ENCODE assay signal across 20 cellular contexts in the genomic region with DNA sequence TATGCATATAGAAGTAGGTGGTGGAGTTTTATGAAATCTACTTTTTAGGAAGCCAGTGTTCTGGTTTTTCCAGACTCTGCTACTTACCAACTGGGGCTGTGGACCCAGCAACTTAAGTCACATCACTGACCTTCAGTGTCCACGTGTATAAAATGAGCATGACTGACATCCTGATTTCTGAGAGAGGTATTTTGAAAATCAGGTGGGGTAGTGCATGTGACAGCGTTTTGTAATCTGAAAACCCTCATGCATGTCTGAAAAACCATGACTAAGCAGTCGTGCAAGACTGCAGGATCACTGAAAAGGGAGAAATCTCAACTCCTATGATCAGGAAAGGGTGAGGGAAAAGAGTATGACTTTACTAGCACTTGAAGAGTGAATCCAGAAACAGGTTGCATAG. TPM values are rescaled to one million over a fixed set of nuclear protein-coding genes. Genes with fewer than 3 reads are reported as not detected.
A peak's percentile ranks its signal among the peaks of the same experiment; 100 is the strongest.
DNase-seq lines count a peak whose midpoint lies in the region; ATAC-seq, FAIRE-seq and TF ChIP-seq lines count a peak whose summit lies in the region.
"Had no signal": no experiment of that assay in that cellular context is flagged by ENCODE, and none has a peak within 500 bp of the region (broad histone marks: within the 10 kb centered on the region; RNA-seq: fewer than 3 reads in every experiment).

No MANE protein-coding gene starts in this region.

- BruUV-seq in MCF 10A (replicated peaks; lab: Mats Ljungman, UMichigan) (no TSS peak), K562 (replicated peaks; lab: Mats Ljungman, UMichigan) (no TSS peak)

- peaks cover 12% of the 10 kb centered on the region for H3K4me1 Mint-ChIP-seq in MCF 10A (ENCODE audit: insufficient read depth, unreplicated experiment)
- H3K4me1 Mint-ChIP-seq in memory B cell, result peaks cover 27% of the 10 kb centered on the region

- H3K36me3 Mint-ChIP-seq in MCF 10A (ENCODE audit: insufficient read depth, unreplicated experiment) (no peaks in the 10 kb centered on the region), memory B cell (peaks cover 9% of the 10 kb centered on the region)

- peaks cover 88% of the 10 kb centered on the region for H3K79me2 ChIP-seq in K562 (ENCODE audit: control insufficient read depth, insufficient read depth, low read length)

- CTCF ChIA-PET in MCF 10A (lab: Yijun Ruan, JAX) (interaction anchor here (0.6 to 6.4 kb wide), 7 partner anchors 11 to 126 kb away, joined by 3 to 65 read pairs (median 5); no protein-coding TSS in a partner anchor), K562 (lab: Yijun Ruan, JAX; ENCODE audit: low intra/inter-chr PET ratio) (no interaction called here)

- POLR2A ChIA-PET in MCF 10A (lab: Yijun Ruan, JAX) (interaction anchor here (0.6 kb wide), 1 partner anchor 437 kb away, joined by 3 read pairs; no protein-coding TSS in a partner anchor), K562 (lab: Yijun Ruan, JAX) (interaction anchor here (0.8 kb wide), 1 partner anchor 12 kb away, joined by 3 read pairs; no protein-coding TSS in a partner anchor)

- WGBS in K562 (ENCODE audit: insufficient coverage, low coverage, missing lambda C conversion rate), result 0% methylated on average over 3 of the region's 3 CpGs
- 35 to 49% (median 40%) methylated on average over 3 of the region's 3 CpGs for WGBS in heart left ventricle, 4 donors

- H3K27me3 Mint-ChIP-seq in MCF 10A (ENCODE audit: insufficient read depth, unreplicated experiment) (peaks cover 91% of the 10 kb centered on the region), memory B cell (peaks cover 27% of the 10 kb centered on the region)

- no peaks in the 10 kb centered on the region for H3K4me1 ChIP-seq in breast epithelium
- H3K4me1 ChIP-seq in K562 (replicated peaks in 1 of 2; ENCODE audit: control insufficient read depth in 2 of 2, insufficient read depth in 2 of 2, low read length in 2 of 2), result peaks cover 11 to 32% of the 10 kb centered on the region in 2 experiments; a peak in 4 of 5 replicates
- peaks cover 0 to 8% (median 0%) of the 10 kb centered on the region in 12 donors for H3K4me1 ChIP-seq in heart left ventricle
- H3K4me1 ChIP-seq: SJSA1 had no signal

- H2AFZ ChIP-seq in K562 (ENCODE audit: low read depth, low read length), result no peak overlapping the region

- no peak overlapping the region for H3K4me3 Mint-ChIP-seq in MCF 10A (ENCODE audit: unreplicated experiment)
- H3K4me3 Mint-ChIP-seq in memory B cell, result no peak overlapping the region

- in situ Hi-C loops in K562 (cut with MboI), result loop anchor here (5.0 kb wide), 2 partner anchors 49 to 89 kb away; no protein-coding TSS in a partner anchor

- H4K20me1 ChIP-seq in K562 (replicated peaks; ENCODE audit: control insufficient read depth, insufficient read depth, low read length), result peaks cover 2% of the 10 kb centered on the region; the same call in 1 of the 2 replicates

- TF ChIP-seq CTCF in MCF 10A (IDR thresholded peaks at IDR 0.05; ENCODE audit: unreplicated experiment) (no peak), breast epithelium (IDR thresholded peaks at IDR 0.05) (no peak), K562 (IDR thresholded peaks at IDR 0.05 in 2 of 3, conservative IDR thresholded peaks at IDR 0.05 in 1 of 3; ENCODE audit: insufficient read depth in 2 of 3, low read depth in 1 of 3, low read length in 3 of 3) (no peak), heart left ventricle (IDR thresholded peaks at IDR 0.05) (no peak)

- no peak overlapping the region for H3K27ac ChIP-seq in breast epithelium
- H3K27ac ChIP-seq in K562 (ENCODE audit: extremely low read depth, low read depth, low read length), result 0 out of 3 replicates have a peak overlapping the region, but pooled peaks have one; percentile 11
- H3K27ac ChIP-seq in heart left ventricle, result no peak overlapping the region
- H3K27ac ChIP-seq: HL-60, SJSA1 had no signal

- TF ChIP-seq RAD21 in K562 (CRISPR knock-in tag; conservative IDR thresholded peaks at IDR 0.05 in 1 of 2, IDR thresholded peaks at IDR 0.05 in 1 of 2), result no peak

- H3K27ac Mint-ChIP-seq in MCF 10A (ENCODE audit: low read depth, unreplicated experiment) (no peak overlapping the region), memory B cell (peak overlapping the region; percentile 6)

- intact Hi-C loops in MCF 10A (cut with micrococcal nuclease), result loop anchor here (5.0 to 10.0 kb wide), 3 partner anchors 174 to 586 kb away; a partner anchor contains a TSS
- intact Hi-C loops in breast epithelium (cut with DNase I; ENCODE audit: low total_unique reads), result no loop called here
- intact Hi-C loops in K562 (cut with micrococcal nuclease), result no loop called here
- intact Hi-C loops in heart left ventricle (cut with DNase I), result loop anchor here in 1 of 10 donors (10.0 kb wide), 1 partner anchor 64 kb away; no protein-coding TSS in a partner anchor

- H3K27me3 ChIP-seq in breast epithelium (peaks cover 0 to 46% of the 10 kb centered on the region in 2 donors), K562 (ENCODE audit: control insufficient read depth in 2 of 2, insufficient read depth in 2 of 2, low read length in 2 of 2) (no peaks in the 10 kb centered on the region), MG63 (peaks cover 16% of the 10 kb centered on the region), heart left ventricle (peaks cover 0 to 69% (median 32%) of the 10 kb centered on the region in 9 donors)

- no peaks in the 10 kb centered on the region for H3K9me1 ChIP-seq in K562 (ENCODE audit: control insufficient read depth, insufficient read depth, low read length)

- H3K36me3 ChIP-seq in breast epithelium (no peaks in the 10 kb centered on the region), K562 (ENCODE audit: control insufficient read depth, insufficient read depth, low read length) (peaks cover 12% of the 10 kb centered on the region), MG63 (no peaks in the 10 kb centered on the region), heart left ventricle (no peaks in the 10 kb centered on the region)
- H3K36me3 ChIP-seq: SJSA1 had no signal

- ATAC-seq in K562, result peak; percentile 78
- no peak for ATAC-seq in memory B cell (ENCODE audit: low read depth)
- no peak for ATAC-seq in HG03469 (IDR thresholded peaks at IDR 0.05; ENCODE audit: unreplicated experiment)
- no peak for ATAC-seq in heart left ventricle

- TF ChIP-seq EP300 in K562 (IDR thresholded peaks at IDR 0.05; ENCODE audit: low read length), result peak; percentile 47

- H3K9me3 ChIP-seq in breast epithelium (no peaks in the 10 kb centered on the region), K562 (replicated peaks; ENCODE audit: control insufficient read depth, insufficient read depth, low read depth, low read length) (no peaks in the 10 kb centered on the region; the same call in 1 of the 2 replicates), MG63 (no peaks in the 10 kb centered on the region), heart left ventricle (peaks cover 0 to 3% (median 0%) of the 10 kb centered on the region in 12 donors)
- H3K9me3 ChIP-seq: SJSA1 had no signal

- peak; percentile 57 for FAIRE-seq in K562 (lab: Jason Lieb, UNC)

- peak; percentile 34 for DNase-seq in MCF 10A (ENCODE audit: unreplicated experiment)
- no peak for DNase-seq in breast epithelium (ENCODE audit: low spot score in 2 of 2)
- DNase-seq in K562 (ENCODE audit: extremely low read depth in 1 of 4, low spot score in 3 of 4), result peak in 2 of 4 experiments; percentile 36 to 68
- DNase-seq in memory B cell (ENCODE audit: low spot score in 2 of 2), result no peak
- DNase-seq in dermis blood vessel endothelial cell, result no peak
- no peak for DNase-seq in MG63
- DNase-seq in heart left ventricle, result no peak
- DNase-seq: 8988T, C1 segment of cervical spinal cord, DMS153, GOT3, KBM-7, NCI-H1105 treated with DMSO at 0.1 percent for 48 hours, NCI-H1930, NCI-H2171, NCI-H446 treated with DMSO at 0.1 percent for 48 hours, NCI-H82 had no signal

- TF ChIP-seq POLR2A in breast epithelium (IDR thresholded peaks at IDR 0.05) (no peak), K562 (conservative IDR thresholded peaks at IDR 0.05) (no peak), heart left ventricle (IDR thresholded peaks at IDR 0.05) (no peak)

- H3K4me3 ChIP-seq in breast epithelium (no peak overlapping the region), K562 (no peak overlapping the region), MG63 (no peak overlapping the region), heart left ventricle (no peak overlapping the region)
- H3K4me3 ChIP-seq: SJSA1 had no signal

- H3K9me3 Mint-ChIP-seq in MCF 10A (ENCODE audit: unreplicated experiment) (peaks cover 8% of the 10 kb centered on the region), memory B cell (peaks cover 6% of the 10 kb centered on the region)

- 0 out of 2 replicates have a peak overlapping the region, but pooled peaks have one; percentile 16 for H3K4me2 ChIP-seq in K562 (ENCODE audit: insufficient read depth, low read length)

- H3K9ac ChIP-seq in K562 (ENCODE audit: insufficient read depth in 1 of 2, low read depth in 2 of 2, low read length in 2 of 2), result no peak overlapping the region

TF ChIP-seq in K562, 482 proteins besides CTCF, POLR2A, EP300 and RAD21 (continues in another document):
- TF ChIP-seq MYC (IDR thresholded peaks at IDR 0.05; ENCODE audit: low read depth, low read length) (peak; percentile 42; the same call in 1 of the 2 replicates), MYC (CRISPR knock-in tag; IDR thresholded peaks at IDR 0.05; ENCODE audit: borderline replicate concordance, low read depth) (no peak), HDAC1 (IDR thresholded peaks at IDR 0.05) (peak in 1 of 2 experiments; percentile 78; a peak in 1 of 4 replicates)

RNA-seq across cellular contexts. Expression of a gene that starts 26.1 kb away (rescaled TPM):
- total RNA-seq in MCF 10A (2022), result not detected in 2 replicates
- total RNA-seq in breast epithelium, result not detected
- total RNA-seq in K562 (2011; cell fraction: chromatin; rRNA removed; ENCODE audit: low replicate concordance), result 155 and 191 TPM in 2 replicates
- total RNA-seq in K562 (2011; cell fraction: nucleolus; rRNA removed), result 84.4 and 92.0 TPM in 2 replicates
- 106 and 111 TPM in 2 replicates for total RNA-seq in K562 (2011; cell fraction: nucleoplasm; rRNA removed)
- total RNA-seq in K562 (2014; rRNA removed), result 10.1 and 11.9 TPM in 2 replicates
- total RNA-seq in K562 (2014; rRNA removed; fragmentation: Illumina TruSeq; extraction: Trizol), result 22.6 and 26.2 TPM in 2 replicates
- total RNA-seq in K562 (2015; rRNA removed; fragmentation: Illumina TruSeq; extraction: Trizol), result 12.7 and 14.2 TPM in 2 replicates
- total RNA-seq in K562 (2021), result 30.0 and 33.7 TPM in 2 replicates
- polyA plus RNA-seq in K562 (2011; rRNA removed), result 37.8 and 45.4 TPM in 2 replicates
- polyA plus RNA-seq in K562 (2011; cell fraction: cytosol; rRNA removed), result 45.9 and 63.7 TPM in 2 replicates
- polyA plus RNA-seq in K562 (2011; cell fraction: nucleus; rRNA removed), result 126 and 140 TPM in 2 replicates
- 15.0 and 22.9 TPM in 2 replicates for polyA plus RNA-seq in K562 (2012)
- polyA plus RNA-seq in K562 (2014; fragmentation: Illumina TruSeq; extraction: Trizol), result 37.0 and 51.1 TPM in 2 replicates
- 10 to 100 TPM; 53.4 to 74.8 TPM for polyA plus RNA-seq in K562 (2014; fragmentation: Nextera tagmentation; extraction: Ambion mirVana)
- polyA plus RNA-seq in K562 (2014; rRNA removed), result 34.3 and 35.1 TPM in 2 replicates
- 54.6 and 74.7 TPM in 2 replicates for polyA minus RNA-seq in K562 (2011; rRNA and poly(A)+ RNA removed)
- 27.0 and 30.3 TPM in 2 replicates for polyA minus RNA-seq in K562 (2011; cell fraction: cytosol; rRNA and poly(A)+ RNA removed)
- 88.5 and 136 TPM in 2 replicates for polyA minus RNA-seq in K562 (2011; cell fraction: nucleus; rRNA and poly(A)+ RNA removed)
- total RNA-seq in dermis blood vessel endothelial cell, result 0.14 TPM in 1 of 2 replicates, not detected in the other
- total RNA-seq in MG63 (2014; rRNA removed; shearing (Covaris generic); ENCODE audit: low replicate concordance), result not detected in 2 replicates
- total RNA-seq in heart left ventricle, result 1 to 10 TPM in 1 of 9 donors, under 1 TPM in 1, not detected in 7; 0.41 to 1.1 TPM
- not detected for polyA plus RNA-seq in heart left ventricle
- total RNA-seq: SJSA1 had no signal
